In the genomic region with DNA sequence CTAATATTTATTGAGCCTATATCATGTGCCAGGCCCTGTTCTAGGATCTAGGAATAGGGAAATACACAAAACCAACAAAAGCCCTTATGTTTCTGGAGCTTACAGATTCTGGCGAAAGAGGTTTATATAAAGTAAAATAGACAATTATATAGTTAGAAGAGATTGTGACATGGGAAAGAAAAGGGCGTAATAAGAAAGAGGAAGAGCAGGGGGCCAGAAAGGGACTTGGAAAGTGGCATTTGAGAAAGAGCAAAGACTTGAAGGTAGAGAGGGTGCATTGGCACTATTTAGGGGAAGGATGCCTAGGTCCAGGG, we compare ENCODE assay signal across 11 cellular contexts.
DNase-seq lines count a peak whose midpoint lies in the region; ATAC-seq and TF ChIP-seq lines count a peak whose summit lies in the region.
"Had no signal": no experiment of that assay in that cellular context is flagged by ENCODE, and none has a peak within 500 bp of the region (broad histone marks: within the 10 kb centered on the region; RNA-seq: fewer than 3 reads in every experiment).

No MANE protein-coding gene starts in this region.

- peak overlapping the region; percentile 89 for H3K4me2 ChIP-seq in OCI-LY3 (ENCODE audit: low read length)

- TF ChIP-seq POLR2A in heart left ventricle (IDR thresholded peaks at IDR 0.05): no peak

- TF ChIP-seq CTCF in heart left ventricle (IDR thresholded peaks at IDR 0.05) (no peak), OCI-LY3 (IDR thresholded peaks at IDR 0.05; ENCODE audit: low read depth, low read length) (no peak), lower lobe of right lung (IDR thresholded peaks at IDR 0.05) (no peak)

- ATAC-seq in heart left ventricle (no peak), left cardiac atrium (no peak), lower lobe of right lung (no peak), HG02763 (IDR thresholded peaks at IDR 0.05; ENCODE audit: unreplicated experiment) (no peak), HG02759 (IDR thresholded peaks at IDR 0.05; ENCODE audit: unreplicated experiment) (no peak)

- no peaks in the 10 kb centered on the region for H4K20me1 ChIP-seq in OCI-LY3 (ENCODE audit: insufficient read depth, low read length)

- H3K27ac ChIP-seq in heart left ventricle: peak overlapping the region in 3 of 12 donors; percentile 36 to 94 (median 49)
- H3K27ac ChIP-seq in OCI-LY3 (ENCODE audit: low read length): peak overlapping the region; percentile 83
- H3K27ac ChIP-seq in lower lobe of right lung: peak overlapping the region; percentile 84
- H3K27ac ChIP-seq in urinary bladder (ENCODE audit: low read depth): peak overlapping the region; percentile 34

- WGBS in heart left ventricle, 4 donors: 84 to 92% (median 89%) methylated on average over 2 of the region's 2 CpGs
- WGBS in urinary bladder: 62% methylated on average over 2 of the region's 2 CpGs

- H3K36me3 ChIP-seq in heart left ventricle (no peaks in the 10 kb centered on the region), OCI-LY3 (replicated peaks; ENCODE audit: low read depth, low read length) (no peaks in the 10 kb centered on the region), lower lobe of right lung (no peaks in the 10 kb centered on the region), urinary bladder (ENCODE audit: insufficient read depth) (no peaks in the 10 kb centered on the region)

- intact Hi-C loops in heart left ventricle (cut with DNase I): no loop called here
- intact Hi-C loops in left cardiac atrium (cut with DNase I): no loop called here
- intact Hi-C loops in lower lobe of right lung (cut with DNase I): no loop called here

- H3K9ac ChIP-seq in OCI-LY3 (ENCODE audit: low read length): peak overlapping the region; percentile 95

- peaks cover 0 to 5% (median 0%) of the 10 kb centered on the region in 12 donors for H3K9me3 ChIP-seq in heart left ventricle
- H3K9me3 ChIP-seq in OCI-LY3 (ENCODE audit: insufficient read depth, low read length): no peaks in the 10 kb centered on the region
- H3K9me3 ChIP-seq in lower lobe of right lung: no peaks in the 10 kb centered on the region

- H3K27me3 ChIP-seq in heart left ventricle: no peaks in the 10 kb centered on the region
- H3K27me3 ChIP-seq in OCI-LY3 (ENCODE audit: low read depth, low read length): no peaks in the 10 kb centered on the region
- H3K27me3 ChIP-seq in lower lobe of right lung (ENCODE audit: low read depth): no peaks in the 10 kb centered on the region

- peak overlapping the region; percentile 93 for H2AFZ ChIP-seq in OCI-LY3 (ENCODE audit: low read depth, low read length)

- peaks cover 0 to 4% (median 0%) of the 10 kb centered on the region in 12 donors for H3K4me1 ChIP-seq in heart left ventricle
- peaks cover 15% of the 10 kb centered on the region for H3K4me1 ChIP-seq in OCI-LY3 (ENCODE audit: low read length)
- H3K4me1 ChIP-seq in lower lobe of right lung: no peaks in the 10 kb centered on the region
- H3K4me1 ChIP-seq in urinary bladder (ENCODE audit: insufficient read depth): no peaks in the 10 kb centered on the region

- DNase-seq in heart left ventricle: no peak
- no peak for DNase-seq in left cardiac atrium
- no peak for DNase-seq in lower lobe of right lung
- no peak for DNase-seq in T1000 (lab: John Stamatoyannopoulos, UW)
- DNase-seq: ACHN, cortex of kidney, hypothalamus had no signal

- H3K79me2 ChIP-seq in OCI-LY3 (ENCODE audit: low read length): no peaks in the 10 kb centered on the region

- H3K4me3 ChIP-seq in heart left ventricle (peak overlapping the region in 7 of 12 donors; percentile 27 to 63 (median 41)), OCI-LY3 (ENCODE audit: low read length) (peak overlapping the region; percentile 83), lower lobe of right lung (peak overlapping the region; percentile 48), urinary bladder (ENCODE audit: low read depth, low read length) (no peak overlapping the region)
